In genomic region chr1:213286235-213286634, GRCh38 we compare ENCODE assay signal across 19 cellular contexts.
DNase-seq lines count a peak whose midpoint lies in the region; ATAC-seq and TF ChIP-seq lines count a peak whose summit lies in the region.
"Had no signal": no experiment of that assay in that cellular context is flagged by ENCODE, and none has a peak within 500 bp of the region (broad histone marks: within the 10 kb centered on the region; RNA-seq: fewer than 3 reads in every experiment).

No MANE protein-coding gene starts in this region.

- TF ChIP-seq CTCF in 22Rv1 (IDR thresholded peaks at IDR 0.05) = peak; percentile 41
- TF ChIP-seq CTCF in GM12872 (IDR thresholded peaks at IDR 0.05; ENCODE audit: insufficient read depth, low read depth, low read length) = peak; percentile 39
- TF ChIP-seq CTCF in epithelial cell of proximal tubule (conservative IDR thresholded peaks at IDR 0.05; ENCODE audit: low read depth, low read length) = peak; percentile 45
- TF ChIP-seq CTCF in thyroid gland (IDR thresholded peaks at IDR 0.05) = no peak

- no peak overlapping the region for H4K91ac ChIP-seq in trophoblast cell (ENCODE audit: low read depth, low read length)

- H2BK5ac ChIP-seq in trophoblast cell (ENCODE audit: low read depth, low read length, poor library complexity) = no peak overlapping the region

- intact Hi-C loops in thyroid gland (cut with DNase I) = no loop called here

- H3K27me3 ChIP-seq in trophoblast cell (ENCODE audit: insufficient read depth, low read length) (no peaks in the 10 kb centered on the region), thyroid gland (no peaks in the 10 kb centered on the region)
- H3K27me3 ChIP-seq: body of pancreas, tibial nerve had no signal

- no peak overlapping the region for H4K12ac ChIP-seq in trophoblast cell (ENCODE audit: low read depth, low read length)

- H3K4me3 ChIP-seq in epithelial cell of proximal tubule (ENCODE audit: low read depth, low read length) (no peak overlapping the region), trophoblast cell (ENCODE audit: low read depth, low read length) (no peak overlapping the region), thyroid gland (replicated peaks in 1 of 3) (no peak overlapping the region)
- H3K4me3 ChIP-seq: body of pancreas, lung, tibial nerve had no signal

- no peak overlapping the region for H3K9ac ChIP-seq in trophoblast cell (ENCODE audit: low read length)

- WGBS in trophoblast cell (ENCODE audit: extremely low coverage, insufficient coverage, insufficient read length) = no CpG with 5 or more reads among the region's 1 CpG
- 91 to 92% methylated on average over 1 of the region's 1 CpG for WGBS in thyroid gland, 2 donors

- H3K9me3 ChIP-seq in trophoblast cell (ENCODE audit: insufficient read depth, low read depth, low read length) = no peaks in the 10 kb centered on the region
- no peaks in the 10 kb centered on the region for H3K9me3 ChIP-seq in thyroid gland
- H3K9me3 ChIP-seq: body of pancreas had no signal

- no peak overlapping the region for H4K8ac ChIP-seq in trophoblast cell (ENCODE audit: low read depth, low read length)

- no peaks in the 10 kb centered on the region for H3K79me2 ChIP-seq in trophoblast cell (ENCODE audit: control insufficient read depth, insufficient read depth, low read length, poor library complexity)

- H2BK12ac ChIP-seq in trophoblast cell (ENCODE audit: low read length) = no peak overlapping the region

- no peak overlapping the region for H2AFZ ChIP-seq in trophoblast cell (ENCODE audit: insufficient read depth, low read length, poor library complexity)

- H2BK120ac ChIP-seq in trophoblast cell (ENCODE audit: insufficient read depth, low read length, poor library complexity) = no peak overlapping the region

- no peak for ATAC-seq in GM18505 (IDR thresholded peaks at IDR 0.05; ENCODE audit: unreplicated experiment)
- ATAC-seq: body of pancreas; natural killer cell treated with Interleukin-12 subunit alpha and Interleukin-12 subunit beta and Interleukin-15 and Interleukin-18, amount 100 ng/mL, for 72 hours; right cardiac atrium had no signal

- no peaks in the 10 kb centered on the region for H3K36me3 ChIP-seq in trophoblast cell (ENCODE audit: control insufficient read depth in 1 of 2, insufficient read depth in 2 of 2, low read length in 2 of 2)
- H3K36me3 ChIP-seq in thyroid gland = no peaks in the 10 kb centered on the region

- H3K4me2 ChIP-seq in trophoblast cell (ENCODE audit: low read length) = no peak overlapping the region

- H3K18ac ChIP-seq in trophoblast cell (ENCODE audit: low read length) = no peak overlapping the region

- H3K4ac ChIP-seq in trophoblast cell (ENCODE audit: low read depth, low read length) = no peak overlapping the region

- no peaks in the 10 kb centered on the region for H3K79me1 ChIP-seq in trophoblast cell (ENCODE audit: low read length)

- no peak overlapping the region for H3K23ac ChIP-seq in trophoblast cell (ENCODE audit: low read length)

- DNase-seq in OCI-M1 (lab: John Stamatoyannopoulos, UW) = peak; percentile 22
- no peak for DNase-seq in epithelial cell of proximal tubule (ENCODE audit: low read depth)
- DNase-seq in trophoblast cell = no peak
- no peak for DNase-seq in NCI-H1436 treated with DMSO at 0.1 percent for 48 hours (lab: John Stamatoyannopoulos, UW)
- no peak for DNase-seq in thyroid gland
- DNase-seq: activated CD4-positive, CD25-positive, alpha-beta regulatory T cell treated with anti-CD3 and anti-CD28 coated beads, Interleukin-2, amount 50 U/mL, for 72 hours; activated naive CD4-positive, alpha-beta T cell; body of pancreas; H7; NCI-H2029; NCI-H526; right cardiac atrium; stimulated activated CD4-positive, alpha-beta T cell treated with anti-CD3 and anti-CD28 coated beads, Interleukin-2, amount 100 ng/mL, for 48 hours had no signal

- H3K4me1 ChIP-seq in trophoblast cell (ENCODE audit: control insufficient read depth in 1 of 2, insufficient read depth in 2 of 2, low read length in 2 of 2) (no peaks in the 10 kb centered on the region), thyroid gland (no peaks in the 10 kb centered on the region)
- H3K4me1 ChIP-seq: body of pancreas, tibial nerve had no signal

- TF ChIP-seq POLR2A in thyroid gland (IDR thresholded peaks at IDR 0.05) (no peak), GM18505 (IDR thresholded peaks at IDR 0.05; ENCODE audit: borderline replicate concordance, extremely low read depth, insufficient read depth, insufficient read length) (no peak)

- H3K27ac ChIP-seq in 22Rv1 = no peak overlapping the region
- H3K27ac ChIP-seq in trophoblast cell (ENCODE audit: low read depth, low read length) = no peak overlapping the region
- no peak overlapping the region for H3K27ac ChIP-seq in thyroid gland
- H3K27ac ChIP-seq: body of pancreas, tibial nerve had no signal

- H2AK5ac ChIP-seq in trophoblast cell (ENCODE audit: low read length) = no peak overlapping the region

- H3K14ac ChIP-seq in trophoblast cell (ENCODE audit: low read length) = no peak overlapping the region

Comparison
In these comparisons a context has a peak if more than half of its experiments do, and no peak if none do; other contexts are left out.
1. CTCF ChIP-seq: peak in 22Rv1 (single experiment), GM12872 (single experiment) and epithelial cell of proximal tubule (single experiment); none in thyroid gland (0 of 6).